22 cellular contexts compared by ENCODE assay signal in genomic region chr2:233810385-233810784, GRCh38. TPM values are rescaled to one million over a fixed set of nuclear protein-coding genes. Genes with fewer than 3 reads are reported as not detected.
A peak's percentile ranks its signal among the peaks of the same experiment; 100 is the strongest.
DNase-seq lines count a peak whose midpoint lies in the region; ATAC-seq and TF ChIP-seq lines count a peak whose summit lies in the region.
"Had no signal": no experiment of that assay in that cellular context is flagged by ENCODE, and none has a peak within 500 bp of the region (broad histone marks: within the 10 kb centered on the region; RNA-seq: fewer than 3 reads in every experiment).

No MANE protein-coding gene starts in this region.

- no peak overlapping the region for H3K27ac ChIP-seq in Peyer's patch
- H3K27ac ChIP-seq in stomach: no peak overlapping the region

- peak; percentile 43 for DNase-seq in activated effector memory CD4-positive, alpha-beta T cell treated with anti-CD3 and anti-CD28 coated beads, Interleukin-2, amount 50 U/mL, for 16 hours
- no peak for DNase-seq in activated effector memory CD4-positive, alpha-beta T cell treated with Interleukin-2 at 50 U/mL for 16 hours
- peak in 2 of 3 donors; percentile 6 to 17 for DNase-seq in Peyer's patch
- peak; percentile 20 for DNase-seq in ecto neural progenitor cell (ENCODE audit: low spot score)
- peak; percentile 5 for DNase-seq in stomach
- DNase-seq: BE2C, EL, GF-D8, H9, MG63, NCI-H1417, NCI-H1694 treated with DMSO at 0.1 percent for 48 hours, NCI-H2081 treated with DMSO at 0.1 percent for 48 hours, NCI-H2171 treated with DMSO at 0.1 percent for 48 hours, NCI-H524 treated with DMSO at 0.1 percent for 48 hours, NCI-H82 had no signal

- 81 to 95% (median 87%) methylated on average over 2 to 6 of the region's 6 CpGs for WGBS in stomach, 5 donors

- H3K36me3 ChIP-seq in Peyer's patch: no peaks in the 10 kb centered on the region
- H3K36me3 ChIP-seq in stomach: no peaks in the 10 kb centered on the region
- H3K36me3 ChIP-seq: BE2C, MG63 had no signal

- TF ChIP-seq POLR2A in Peyer's patch (IDR thresholded peaks at IDR 0.05) (no peak), stomach (IDR thresholded peaks at IDR 0.05) (no peak)

- H3K4me3 ChIP-seq in Peyer's patch (no peak overlapping the region), stomach (no peak overlapping the region)
- H3K4me3 ChIP-seq: MG63 had no signal

- H3K9me3 ChIP-seq in Peyer's patch (no peaks in the 10 kb centered on the region), stomach (no peaks in the 10 kb centered on the region)
- H3K9me3 ChIP-seq: BE2C, MG63 had no signal

- TF ChIP-seq EP300 in stomach (IDR thresholded peaks at IDR 0.05): no peak

- H3K27me3 ChIP-seq in Peyer's patch (no peaks in the 10 kb centered on the region), stomach (peaks cover 0 to 15% (median 9%) of the 10 kb centered on the region in 3 donors)
- H3K27me3 ChIP-seq: MG63 had no signal

- H3K4me1 ChIP-seq in Peyer's patch (no peaks in the 10 kb centered on the region), stomach (no peaks in the 10 kb centered on the region)
- H3K4me1 ChIP-seq: BE2C had no signal

- TF ChIP-seq CTCF in Peyer's patch (IDR thresholded peaks at IDR 0.05) (no peak), stomach (IDR thresholded peaks at IDR 0.05) (no peak)

- no peak for ATAC-seq in GM18502 (IDR thresholded peaks at IDR 0.05; ENCODE audit: poor library complexity, unreplicated experiment)
- ATAC-seq in HG03280 (IDR thresholded peaks at IDR 0.05; ENCODE audit: unreplicated experiment): no peak
- ATAC-seq: Panc1 had no signal

- intact Hi-C loops in stomach (cut with DNase I; ENCODE audit: low total_unique reads): no loop called here

RNA-seq across cellular contexts. Expression of gene MROH2A, which starts 32.3 kb away (rescaled TPM):
- total RNA-seq in Peyer's patch: 1 to 10 TPM in 1 of 4 donors, under 1 TPM in 2, not detected in 1; 0.27 to 1.6 (median 0.35) TPM
- 1 to 10 TPM in 1 of 5 donors, not detected in 4; 4.0 TPM for total RNA-seq in stomach
- 1 to 10 TPM in 2 of 3 donors, not detected in 1; 1.1 to 1.4 TPM for polyA plus RNA-seq in stomach
- total RNA-seq: H9, LHCN-M2 had no signal
- polyA plus RNA-seq: IgD-negative memory B cell had no signal

RNA-seq across cellular contexts. Expression of gene HJURP, which starts 44.0 kb away (rescaled TPM):
- total RNA-seq in Peyer's patch: 10 to 100 TPM in 1 of 4 donors, 1 to 10 TPM in 3; 2.1 to 10.7 (median 6.1) TPM
- total RNA-seq in stomach: 10 to 100 TPM in 1 of 5 donors, 1 to 10 TPM in 4; 2.0 to 28.3 (median 3.3) TPM
- polyA plus RNA-seq in stomach: 1 to 10 TPM; 1.2 to 6.6 (median 2.7) TPM
- polyA plus RNA-seq: IgD-negative memory B cell had no signal

RNA-seq across cellular contexts. Expression of gene UGT1A1, which starts 50.3 kb away (rescaled TPM):
- total RNA-seq in Peyer's patch (10 to 100 TPM in 3 of 4 donors, 1 to 10 TPM in 1; 1.7 to 72.9 (median 26.9) TPM), stomach (10 to 100 TPM in 1 of 5 donors, 1 to 10 TPM in 1, under 1 TPM in 2, not detected in 1; 0.73 to 73.0 (median 3.3) TPM)
- under 1 TPM in 1 of 3 donors, not detected in 2; 0.43 TPM for polyA plus RNA-seq in stomach
- total RNA-seq: A673, H9, LHCN-M2 had no signal
- polyA plus RNA-seq: IgD-negative memory B cell had no signal
